In genomic region chr7:74730186-74730585, GRCh38 we compare ENCODE assay signal across 8 cellular contexts. TPM values are rescaled to one million over a fixed set of nuclear protein-coding genes. Genes with fewer than 3 reads are reported as not detected.
DNase-seq lines count a peak whose midpoint lies in the region; ATAC-seq, FAIRE-seq and TF ChIP-seq lines count a peak whose summit lies in the region.
"Not testable (repeated sequence)": the region's sequence is repeated elsewhere in the genome, so short reads cannot be mapped to it uniquely, and the experiment has no call there.
"Had no signal": no experiment of that assay in that cellular context is flagged by ENCODE, and none has a peak within 500 bp of the region (broad histone marks: within the 10 kb centered on the region; RNA-seq: fewer than 3 reads in every experiment).

No MANE protein-coding gene starts in this region.

- peak; percentile 99 for ATAC-seq in PC-3
- ATAC-seq in K562 = peak; percentile 20; the same call in 1 of the 3 replicates
- peak; percentile 66 for ATAC-seq in gastroesophageal sphincter
- ATAC-seq in pancreas = not testable (repeated sequence)

- H3K27ac ChIP-seq in PC-3 (ENCODE audit: low read length); K562 (ENCODE audit: extremely low read depth, low read depth, low read length); gastroesophageal sphincter; pancreas: not testable (repeated sequence)

- not testable (repeated sequence) for FAIRE-seq in K562 (lab: Jason Lieb, UNC)
- peak; percentile 51 for FAIRE-seq in pancreas (lab: Jason Lieb, UNC)

- not testable (repeated sequence) for H3K27me3 ChIP-seq in PC-3 (ENCODE audit: low read length); K562 (ENCODE audit: control insufficient read depth in 2 of 2, insufficient read depth in 2 of 2, low read length in 2 of 2); gastroesophageal sphincter; pancreas

- TF ChIP-seq POLR2A in K562 (conservative IDR thresholded peaks at IDR 0.05); gastroesophageal sphincter (IDR thresholded peaks at IDR 0.05): not testable (repeated sequence)

- TF ChIP-seq RAD21 in K562 (CRISPR knock-in tag; conservative IDR thresholded peaks at IDR 0.05 in 1 of 2, IDR thresholded peaks at IDR 0.05 in 1 of 2) = not testable (repeated sequence)

- not testable (repeated sequence) for H3K36me3 ChIP-seq in PC-3 (ENCODE audit: low read depth, low read length); gastroesophageal sphincter; pancreas
- peaks cover 13% of the 10 kb centered on the region; the same call in 2 of the 3 replicates for H3K36me3 ChIP-seq in K562 (ENCODE audit: control insufficient read depth, insufficient read depth, low read length)

- H3K9me3 ChIP-seq in PC-3 (ENCODE audit: low read length); K562 (replicated peaks; ENCODE audit: control insufficient read depth, insufficient read depth, low read depth, low read length); gastroesophageal sphincter; pancreas: not testable (repeated sequence)

- H2AFZ ChIP-seq in PC-3 (ENCODE audit: low read length); K562 (ENCODE audit: low read depth, low read length): not testable (repeated sequence)

- in situ Hi-C loops in K562 (cut with MboI) = not testable (repeated sequence)

- H3F3A ChIP-seq in PC-3 (ENCODE audit: low read length, unreplicated experiment) = not testable (repeated sequence)

- POLR2A ChIA-PET in PC-3 (lab: Charles Lee; ENCODE audit: unreplicated experiment); K562 (lab: Yijun Ruan, JAX): not testable (repeated sequence)

- CTCF ChIA-PET in PC-3 (lab: Charles Lee); K562 (lab: Yijun Ruan, JAX; ENCODE audit: low intra/inter-chr PET ratio): not testable (repeated sequence)

- no CpG with 5 or more reads among the region's 5 CpGs for WGBS in K562 (ENCODE audit: insufficient coverage, low coverage, missing lambda C conversion rate)
- WGBS in gastroesophageal sphincter (ENCODE audit: low coverage in 1 of 2), 2 donors = no CpG with 5 or more reads among the region's 5 CpGs
- no CpG with 5 or more reads among the region's 5 CpGs for WGBS in pancreas, 2 donors

- not testable (repeated sequence) for H3K4me2 ChIP-seq in PC-3 (ENCODE audit: low read length); K562 (ENCODE audit: insufficient read depth, low read length)

- H3K9ac ChIP-seq in PC-3 (ENCODE audit: low read length); K562 (ENCODE audit: insufficient read depth in 1 of 2, low read depth in 2 of 2, low read length in 2 of 2): not testable (repeated sequence)

- H3K9me2 ChIP-seq in PC-3 (replicated peaks; ENCODE audit: low read length) = not testable (repeated sequence)

- not testable (repeated sequence) for H4K20me1 ChIP-seq in PC-3 (ENCODE audit: low read length); K562 (replicated peaks; ENCODE audit: control insufficient read depth, insufficient read depth, low read length)

- not testable (repeated sequence) for H3K4me1 ChIP-seq in PC-3 (ENCODE audit: insufficient read depth, low read length); K562 (replicated peaks in 1 of 2; ENCODE audit: control insufficient read depth in 2 of 2, insufficient read depth in 2 of 2, low read length in 2 of 2); pancreas
- H3K4me1 ChIP-seq in gastroesophageal sphincter = peaks cover 0 to 22% (median 0%) of the 10 kb centered on the region in 3 donors

- BruUV-seq in PC-3 (replicated peaks; lab: Mats Ljungman, UMichigan) = not testable (repeated sequence)
- BruUV-seq in K562 (replicated peaks; lab: Mats Ljungman, UMichigan) = TSS peak; percentile 23

- not testable (repeated sequence) for H3K9me1 ChIP-seq in K562 (ENCODE audit: control insufficient read depth, insufficient read depth, low read length)

- intact Hi-C loops in PC-3 (cut with micrococcal nuclease); K562 (cut with micrococcal nuclease); pancreas (cut with DNase I): not testable (repeated sequence)

- H3K4me3 ChIP-seq in PC-3 (ENCODE audit: low read length); K562; gastroesophageal sphincter; pancreas: not testable (repeated sequence)

- not testable (repeated sequence) for TF ChIP-seq EP300 in K562 (IDR thresholded peaks at IDR 0.05; ENCODE audit: low read length); gastroesophageal sphincter (IDR thresholded peaks at IDR 0.05)

- DNase-seq in PC-3; K562 (ENCODE audit: extremely low read depth in 1 of 4, low spot score in 3 of 4); pancreas: not testable (repeated sequence)

- H3K79me2 ChIP-seq in PC-3 (ENCODE audit: low read length); K562 (ENCODE audit: control insufficient read depth, insufficient read depth, low read length): not testable (repeated sequence)

- not testable (repeated sequence) for TF ChIP-seq CTCF in PC-3 (conservative IDR thresholded peaks at IDR 0.05; ENCODE audit: low read depth, low read length); K562 (IDR thresholded peaks at IDR 0.05 in 2 of 3, conservative IDR thresholded peaks at IDR 0.05 in 1 of 3; ENCODE audit: insufficient read depth in 2 of 3, low read depth in 1 of 3, low read length in 3 of 3); gastroesophageal sphincter (IDR thresholded peaks at IDR 0.05); pancreas (IDR thresholded peaks at IDR 0.05)

RNA-seq across cellular contexts. Expression of gene NCF1, which starts 43.6 kb away (rescaled TPM):
- not detected in 2 replicates for total RNA-seq in PC-3 (2014; rRNA removed)
- not detected in 2 replicates for total RNA-seq in K562 (2011; cell fraction: chromatin; rRNA removed; ENCODE audit: low replicate concordance)
- not detected in 2 replicates for total RNA-seq in K562 (2011; cell fraction: nucleolus; rRNA removed)
- total RNA-seq in K562 (2011; cell fraction: nucleoplasm; rRNA removed) = 0.99 TPM in 1 of 2 replicates, not detected in the other
- 0.29 TPM in 1 of 2 replicates, not detected in the other for total RNA-seq in K562 (2014; rRNA removed)
- total RNA-seq in K562 (2014; rRNA removed; fragmentation: Illumina TruSeq; extraction: Trizol) = not detected in 2 replicates
- 0.19 TPM in 1 of 2 replicates, not detected in the other for total RNA-seq in K562 (2015; rRNA removed; fragmentation: Illumina TruSeq; extraction: Trizol)
- total RNA-seq in K562 (2021) = 0.29 TPM in 1 of 2 replicates, not detected in the other
- polyA plus RNA-seq in K562 (2011; rRNA removed) = 0.07 TPM in 1 of 2 replicates, not detected in the other
- 0.03 and 0.09 TPM in 2 replicates for polyA plus RNA-seq in K562 (2011; cell fraction: cytosol; rRNA removed)
- polyA plus RNA-seq in K562 (2011; cell fraction: nucleus; rRNA removed) = 0.14 and 0.49 TPM in 2 replicates
- polyA plus RNA-seq in K562 (2012) = 0.33 and 0.39 TPM in 2 replicates
- not detected in 2 replicates for polyA plus RNA-seq in K562 (2014; fragmentation: Illumina TruSeq; extraction: Trizol)
- polyA plus RNA-seq in K562 (2014; fragmentation: Nextera tagmentation; extraction: Ambion mirVana) = not detected
- polyA plus RNA-seq in K562 (2014; rRNA removed) = 0.26 TPM in 1 of 2 replicates, not detected in the other
- 0.12 and 0.21 TPM in 2 replicates for polyA minus RNA-seq in K562 (2011; rRNA and poly(A)+ RNA removed)
- polyA minus RNA-seq in K562 (2011; cell fraction: cytosol; rRNA and poly(A)+ RNA removed) = not detected in 2 replicates
- 0.13 TPM in 1 of 2 replicates, not detected in the other for polyA minus RNA-seq in K562 (2011; cell fraction: nucleus; rRNA and poly(A)+ RNA removed)
- 1 to 10 TPM in 3 of 4 donors, under 1 TPM in 1; 0.93 to 5.7 (median 2.3) TPM for total RNA-seq in gastroesophageal sphincter
- 1 to 10 TPM in 3 of 6 donors, under 1 TPM in 2, not detected in 1; 0.32 to 4.6 (median 1.3) TPM for total RNA-seq in pancreas
- polyA plus RNA-seq in pancreas = 1 to 10 TPM in 1 of 2 donors, under 1 TPM in 1; 0.99 to 1.1 TPM
- total RNA-seq: A673, Daoy, G401 had no signal
- polyA plus RNA-seq: AG04450 had no signal
